Comparison of ENCODE assay signal across 9 cellular contexts in the genomic region with DNA sequence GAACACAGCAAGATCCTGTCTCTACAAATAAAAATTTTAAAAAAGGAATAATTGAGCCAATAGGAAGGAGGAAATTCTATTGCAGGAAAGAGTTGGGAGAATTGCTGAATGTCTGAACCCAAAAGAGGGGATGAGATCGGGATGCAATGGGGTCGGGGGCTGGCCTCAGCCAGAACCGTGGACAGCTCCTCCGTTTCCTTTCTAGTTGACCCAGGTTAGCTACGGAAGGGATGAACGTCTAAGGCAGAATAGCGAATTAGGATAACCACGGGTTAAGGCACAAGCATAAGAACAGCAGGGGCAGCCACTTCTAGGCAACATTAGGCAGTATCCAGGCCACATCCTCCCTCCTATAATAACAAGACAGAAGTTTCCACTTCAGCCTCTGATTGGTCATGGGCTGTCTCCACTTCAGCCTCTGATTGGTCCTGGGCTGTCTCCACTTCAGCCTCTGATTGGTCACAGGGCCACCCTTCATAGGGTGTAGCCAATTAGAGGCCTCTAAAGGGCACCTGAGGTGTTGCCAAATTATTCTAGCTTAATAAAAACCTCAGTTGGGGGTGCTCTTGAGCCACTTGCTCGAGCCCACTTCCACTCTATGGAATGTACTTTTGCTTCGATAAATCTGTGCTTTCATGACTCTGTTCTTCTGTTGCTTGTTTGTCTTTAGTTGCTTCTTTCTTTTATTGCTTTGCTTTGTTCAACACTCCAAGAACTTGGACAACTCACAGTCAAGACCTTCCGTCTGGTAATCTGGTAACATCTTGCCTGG. TPM values are rescaled to one million over a fixed set of nuclear protein-coding genes. Genes with fewer than 3 reads are reported as not detected.
DNase-seq lines count a peak whose midpoint lies in the region; ATAC-seq, FAIRE-seq and TF ChIP-seq lines count a peak whose summit lies in the region.
"Had no signal": no experiment of that assay in that cellular context is flagged by ENCODE, and none has a peak within 500 bp of the region (broad histone marks: within the 10 kb centered on the region; RNA-seq: fewer than 3 reads in every experiment).

No MANE protein-coding gene starts in this region.

- H3K27ac Mint-ChIP-seq in T-helper 17 cell (no peak overlapping the region), endodermal cell (no peak overlapping the region)

- H3K36me3 Mint-ChIP-seq in T-helper 17 cell (ENCODE audit: low read depth) (no peaks in the 10 kb centered on the region), endodermal cell (ENCODE audit: low read depth) (no peaks in the 10 kb centered on the region)

- H3K4me1 Mint-ChIP-seq in T-helper 17 cell (peaks cover 12% of the 10 kb centered on the region), endodermal cell (no peaks in the 10 kb centered on the region)

- H3K4me3 Mint-ChIP-seq in T-helper 17 cell (peak overlapping the region; percentile 34), endodermal cell (no peak overlapping the region)

- H3K4me3 ChIP-seq in left ventricle myocardium inferior (no peak overlapping the region), endodermal cell (ENCODE audit: low read length) (no peak overlapping the region)

- DNase-seq in Right ventricle myocardium inferior (ENCODE audit: missing footprints) (no peak), left ventricle myocardium inferior (no peak), T-helper 17 cell (peak in 2 of 3 donors; percentile 23 to 24), endodermal cell (peak; percentile 73), H54 (ENCODE audit: insufficient read length, low spot score) (no peak)
- DNase-seq in stimulated activated naive CD4-positive, alpha-beta T cell (lab: John Stamatoyannopoulos, UW), result peak in 4 of 6 experiments; percentile 35 to 57 (median 47)
- no peak for DNase-seq in NK-92 treated with Interleukin-12 subunit alpha and Interleukin-12 subunit beta, amount 100 ng/mL, for 24 hours (lab: John Stamatoyannopoulos, UW)
- DNase-seq: NCI-H510A had no signal

- ATAC-seq in Right ventricle myocardium inferior (peak; percentile 39), T-helper 17 cell (peak; percentile 100), GM21723 (IDR thresholded peaks at IDR 0.05; ENCODE audit: unreplicated experiment) (no peak)

- no peak for FAIRE-seq in H54 (lab: Jason Lieb, UNC)

- intact Hi-C loops in Right ventricle myocardium inferior (cut with DNase I) (no loop called here), left ventricle myocardium inferior (cut with micrococcal nuclease) (no loop called here)

- peaks cover 27% of the 10 kb centered on the region for H3K9me3 Mint-ChIP-seq in endodermal cell

- TF ChIP-seq POLR2A in H54 (IDR thresholded peaks at IDR 0.05; ENCODE audit: low read depth, low read length), result no peak

- peaks cover 18% of the 10 kb centered on the region for H3K9me3 ChIP-seq in left ventricle myocardium inferior (replicated peaks)
- H3K9me3 ChIP-seq in T-helper 17 cell (ENCODE audit: control insufficient read depth, low read length, poor library complexity, severe bottlenecking), result no peaks in the 10 kb centered on the region
- peaks cover 7% of the 10 kb centered on the region for H3K9me3 ChIP-seq in endodermal cell (ENCODE audit: control insufficient read depth, low read length)

- H3K27ac ChIP-seq in left ventricle myocardium inferior (replicated peaks) (no peak overlapping the region), endodermal cell (ENCODE audit: low read depth, low read length) (no peak overlapping the region)

- 47 to 59% methylated on average over 8 to 11 of the region's 11 CpGs for WGBS in endodermal cell (ENCODE audit: insufficient coverage in 1 of 2, insufficient read length in 1 of 2), 2 experiments

- H3K27me3 ChIP-seq in left ventricle myocardium inferior (ENCODE audit: low read depth) (peaks cover 5% of the 10 kb centered on the region), endodermal cell (ENCODE audit: control insufficient read depth, insufficient read depth, low read length, poor library complexity, severe bottlenecking) (no peaks in the 10 kb centered on the region)

- no peaks in the 10 kb centered on the region for H3K36me3 ChIP-seq in left ventricle myocardium inferior
- no peaks in the 10 kb centered on the region for H3K36me3 ChIP-seq in endodermal cell (ENCODE audit: control insufficient read depth, insufficient read depth, low read length)

- TF ChIP-seq CTCF in left ventricle myocardium inferior (IDR thresholded peaks at IDR 0.05; ENCODE audit: borderline replicate concordance), result no peak
- no peak for TF ChIP-seq CTCF in endodermal cell (conservative IDR thresholded peaks at IDR 0.05)

- H3K9ac ChIP-seq in endodermal cell (ENCODE audit: extremely low read depth, low read length, poor library complexity, severe bottlenecking), result no peak overlapping the region

- H3K4me1 ChIP-seq in left ventricle myocardium inferior, result no peaks in the 10 kb centered on the region
- no peaks in the 10 kb centered on the region for H3K4me1 ChIP-seq in endodermal cell (ENCODE audit: control insufficient read depth, insufficient read depth, low read length)

- H3K27me3 Mint-ChIP-seq in T-helper 17 cell, result no peaks in the 10 kb centered on the region
- H3K27me3 Mint-ChIP-seq in endodermal cell (ENCODE audit: insufficient read depth), result peaks cover 6% of the 10 kb centered on the region

RNA-seq across cellular contexts. Expression of gene TPM4, which starts 24.9 kb away (rescaled TPM):
- total RNA-seq in Right ventricle myocardium inferior, result 106 TPM
- 69.6 TPM for total RNA-seq in left ventricle myocardium inferior
- total RNA-seq in T-helper 17 cell, result 100 to 1,000 TPM; 261 to 279 TPM
- total RNA-seq in endodermal cell, result 100 to 1,000 TPM; 387 to 437 TPM
- polyA plus RNA-seq in endodermal cell (2013, experiment 1 of 2), result 485 TPM
- polyA plus RNA-seq in endodermal cell (2013, experiment 2 of 2), result 534 TPM

Comparison
In these comparisons a context has a peak if more than half of its experiments do, and no peak if none do; other contexts are left out.
1. DNase-seq: peak in T-helper 17 cell (2 of 3), endodermal cell (single experiment) and stimulated activated naive CD4-positive, alpha-beta T cell (4 of 6); none in Right ventricle myocardium inferior (single experiment), left ventricle myocardium inferior (single experiment), H54 (single experiment) and NK-92 treated with Interleukin-12 subunit alpha and Interleukin-12 subunit beta, amount 100 ng/mL, for 24 hours (single experiment).